Comparison of ENCODE assay signal across 6 cellular contexts in genomic region chr7:13593854-13594253, GRCh38.
"Had no signal": no experiment of that assay in that cellular context is flagged by ENCODE, and none has a peak within 500 bp of the region (broad histone marks: within the 10 kb centered on the region; RNA-seq: fewer than 3 reads in every experiment).

No MANE protein-coding gene starts in this region.

- H3K27ac ChIP-seq: HL-60 had no signal

- DNase-seq: IMR-90, KBM-7 had no signal

- ATAC-seq: HepG2, K562 had no signal

- H3K4me3 ChIP-seq: K562 had no signal

- FAIRE-seq: HepG2, HTR-8/SVneo had no signal
